ENCODE assay signal across 1 cellular context in the genomic region with DNA sequence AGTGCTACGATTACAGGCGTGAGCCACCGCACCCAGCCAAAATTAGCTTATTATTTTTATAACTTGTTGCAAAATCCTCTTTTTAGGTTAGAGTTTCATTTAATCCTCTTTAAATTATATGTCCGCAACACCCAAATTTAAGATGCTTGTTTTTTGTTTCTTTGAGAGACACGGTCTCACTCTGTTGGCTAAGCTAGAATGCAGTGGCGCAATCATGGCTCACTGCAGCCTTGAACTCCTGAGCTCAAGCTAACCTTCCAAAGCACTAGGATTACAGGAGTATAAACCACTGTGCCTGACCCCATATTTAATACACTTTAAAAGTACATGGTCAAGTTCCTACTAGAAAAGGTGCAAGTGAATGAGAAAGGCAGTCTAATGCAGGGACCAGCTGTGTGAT.
TF ChIP-seq lines count a peak whose summit lies in the region.

No MANE protein-coding gene starts in this region.

TF ChIP-seq in IMR-90, 13 proteins besides CTCF, POLR2A, EP300 and RAD21:
- TF ChIP-seq, protein P1, sequence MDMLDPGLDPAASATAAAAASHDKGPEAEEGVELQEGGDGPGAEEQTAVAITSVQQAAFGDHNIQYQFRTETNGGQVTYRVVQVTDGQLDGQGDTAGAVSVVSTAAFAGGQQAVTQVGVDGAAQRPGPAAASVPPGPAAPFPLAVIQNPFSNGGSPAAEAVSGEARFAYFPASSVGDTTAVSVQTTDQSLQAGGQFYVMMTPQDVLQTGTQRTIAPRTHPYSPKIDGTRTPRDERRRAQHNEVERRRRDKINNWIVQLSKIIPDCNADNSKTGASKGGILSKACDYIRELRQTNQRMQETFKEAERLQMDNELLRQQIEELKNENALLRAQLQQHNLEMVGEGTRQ (IDR thresholded peaks at IDR 0.05; ENCODE audit: low read depth, low read length): no peak
- TF ChIP-seq RCOR1 (IDR thresholded peaks at IDR 0.05; ENCODE audit: insufficient replicate concordance, low read length): no peak
- peak; percentile 74 for TF ChIP-seq CEBPB (IDR thresholded peaks at IDR 0.05; ENCODE audit: low read depth, low read length)
- TF ChIP-seq FOS (IDR thresholded peaks at IDR 0.05; ENCODE audit: low read depth, low read length): no peak
